In genomic region chr2:219574509-219575311, GRCh38 we compare ENCODE assay signal across 24 cellular contexts. TPM values are rescaled to one million over a fixed set of nuclear protein-coding genes. Genes with fewer than 3 reads are reported as not detected.
A peak's percentile ranks its signal among the peaks of the same experiment; 100 is the strongest.
DNase-seq lines count a peak whose midpoint lies in the region; ATAC-seq and TF ChIP-seq lines count a peak whose summit lies in the region.
"Had no signal": no experiment of that assay in that cellular context is flagged by ENCODE, and none has a peak within 500 bp of the region (broad histone marks: within the 10 kb centered on the region; RNA-seq: fewer than 3 reads in every experiment).

No MANE protein-coding gene starts in this region.

- WGBS in spleen, 5 donors, result 79 to 91% (median 86%) methylated on average over 12 to 22 of the region's 22 CpGs

- H3K27ac ChIP-seq in right atrium auricular region (peak overlapping the region; percentile 13 to 14), spleen (no peak overlapping the region)
- H3K27ac ChIP-seq: brain microvascular endothelial cell, pancreas, sigmoid colon, thoracic aorta, VCaP had no signal

- H3K9me3 ChIP-seq in right atrium auricular region, result no peaks in the 10 kb centered on the region
- no peaks in the 10 kb centered on the region for H3K9me3 ChIP-seq in spleen
- H3K9me3 ChIP-seq: MG63, pancreas, sigmoid colon, thoracic aorta had no signal

- no peak for DNase-seq in right atrium auricular region (ENCODE audit: low spot score)
- no peak for DNase-seq in left cardiac atrium
- DNase-seq in NCI-H510A (lab: John Stamatoyannopoulos, UW), result peak; percentile 79
- peak; percentile 71 for DNase-seq in spleen
- no peak for DNase-seq in NCI-H128 (lab: John Stamatoyannopoulos, UW; ENCODE audit: unreplicated experiment)
- DNase-seq: activated CD4-positive, alpha-beta T cell treated with anti-CD3 and anti-CD28 coated beads, Interleukin-2, amount 10 ng/mL, durations not matched to agents 7 days and 5 days; activated CD8-positive, alpha-beta memory T cell treated with anti-CD3 and anti-CD28 coated beads, Interleukin-2, amount 50 U/mL, for 48 hours; activated effector memory CD4-positive, alpha-beta T cell treated with Interleukin-2 at 50 U/mL for 16 hours; brain microvascular endothelial cell; endodermal cell; mesendoderm; MG63; naive thymus-derived CD8-positive, alpha-beta T cell; NCI-H226; sigmoid colon had no signal

- H3K36me3 ChIP-seq in right atrium auricular region (no peaks in the 10 kb centered on the region), spleen (no peaks in the 10 kb centered on the region)
- H3K36me3 ChIP-seq: brain microvascular endothelial cell, pancreas, sigmoid colon, thoracic aorta had no signal

- TF ChIP-seq POLR2A in spleen (IDR thresholded peaks at IDR 0.05), result no peak

- ATAC-seq in left cardiac atrium, result no peak
- ATAC-seq in HG02610 (IDR thresholded peaks at IDR 0.05; ENCODE audit: unreplicated experiment), result no peak
- ATAC-seq: naive thymus-derived CD8-positive, alpha-beta T cell; Panc1; pancreas had no signal

- intact Hi-C loops in left cardiac atrium (cut with DNase I) (no loop called here), spleen (cut with DNase I; ENCODE audit: low total_unique reads) (no loop called here)

- H3K4me1 ChIP-seq in right atrium auricular region (peaks cover 0 to 16% of the 10 kb centered on the region in 2 donors), spleen (peaks cover 0 to 22% (median 18%) of the 10 kb centered on the region in 6 donors)

- H3K4me3 ChIP-seq in right atrium auricular region, result no peak overlapping the region
- no peak overlapping the region for H3K4me3 ChIP-seq in spleen
- H3K4me3 ChIP-seq: MG63, pancreas, sigmoid colon, thoracic aorta had no signal

- H3K27me3 ChIP-seq in right atrium auricular region (no peaks in the 10 kb centered on the region), spleen (replicated peaks in 1 of 7) (peaks cover 0 to 74% (median 21%) of the 10 kb centered on the region in 7 donors)
- H3K27me3 ChIP-seq: brain microvascular endothelial cell, MG63, pancreas had no signal

- TF ChIP-seq CTCF in right atrium auricular region (IDR thresholded peaks at IDR 0.05) (no peak), spleen (IDR thresholded peaks at IDR 0.05 in 8 of 11, conservative IDR thresholded peaks at IDR 0.05 in 3 of 11) (no peak)

RNA-seq across cellular contexts. Expression of gene INHA, which starts 2.6 kb away (rescaled TPM):
- total RNA-seq in right atrium auricular region (10 to 100 TPM in 1 of 2 donors, 1 to 10 TPM in 1; 1.0 to 28.3 TPM), left cardiac atrium (10 to 100 TPM in 1 of 2 donors, 1 to 10 TPM in 1; 2.2 to 16.2 TPM), spleen (under 1 TPM in 1 of 7 donors, not detected in 6; 0.46 TPM)
- polyA plus RNA-seq in spleen, result under 1 TPM; 0.08 to 0.46 (median 0.16) TPM
- total RNA-seq: activated CD4-positive, alpha-beta T cell treated with anti-CD3 and anti-CD28 coated beads, Interleukin-2, amount 10 ng/mL, durations not matched to agents 7 days and 5 days; glomerular endothelial cell; naive thymus-derived CD8-positive, alpha-beta T cell; T-helper 2 cell treated with Interferon-gamma antibody and Interleukin-4, amounts not matched to agents 100 ng/mL and 5 ng/mL, for 36 hours had no signal
- polyA plus RNA-seq: CD14-positive monocyte; IgD-negative memory B cell; naive thymus-derived CD8-positive, alpha-beta T cell had no signal

RNA-seq across cellular contexts. Expression of gene OBSL1, which starts 3.4 kb away (rescaled TPM):
- total RNA-seq in right atrium auricular region (100 to 1,000 TPM; 150 to 157 TPM), left cardiac atrium (100 to 1,000 TPM; 121 to 187 TPM), spleen (10 to 100 TPM; 26.7 to 51.6 (median 31.1) TPM)
- polyA plus RNA-seq in spleen, result 10 to 100 TPM; 15.9 to 32.0 (median 27.6) TPM
- total RNA-seq: activated CD4-positive, alpha-beta T cell treated with anti-CD3 and anti-CD28 coated beads, Interleukin-2, amount 10 ng/mL, durations not matched to agents 7 days and 5 days; T-helper 2 cell treated with Interferon-gamma antibody and Interleukin-4, amounts not matched to agents 100 ng/mL and 5 ng/mL, for 36 hours had no signal
- polyA plus RNA-seq: CD14-positive monocyte; IgD-negative memory B cell; naive thymus-derived CD8-positive, alpha-beta T cell had no signal

RNA-seq across cellular contexts. Expression of gene STK11IP, which starts 22.9 kb away (rescaled TPM):
- total RNA-seq in right atrium auricular region (1 to 10 TPM; 5.5 to 6.6 TPM), left cardiac atrium (10 to 100 TPM; 12.4 to 14.1 TPM), spleen (10 to 100 TPM; 25.8 to 57.0 (median 35.9) TPM)
- polyA plus RNA-seq in spleen, result 10 to 100 TPM; 15.8 to 40.8 (median 40.3) TPM

RNA-seq across cellular contexts. Expression of gene TMEM198, which starts 30.9 kb away (rescaled TPM):
- 1 to 10 TPM; 1.8 to 4.3 TPM for total RNA-seq in right atrium auricular region
- 1 to 10 TPM; 3.2 to 4.1 TPM for total RNA-seq in left cardiac atrium
- total RNA-seq in spleen, result 1 to 10 TPM in 5 of 7 donors, under 1 TPM in 2; 0.39 to 2.8 (median 1.1) TPM
- 1 to 10 TPM; 1.1 to 2.1 (median 1.5) TPM for polyA plus RNA-seq in spleen
- polyA plus RNA-seq: CD14-positive monocyte had no signal

RNA-seq across cellular contexts. Expression of gene CHPF, which starts 31.1 kb away (rescaled TPM):
- total RNA-seq in right atrium auricular region, result 100 to 1,000 TPM; 206 to 228 TPM
- 100 to 1,000 TPM in 1 of 2 donors, 10 to 100 TPM in 1; 72.4 to 113 TPM for total RNA-seq in left cardiac atrium
- 10 to 100 TPM in 6 of 7 donors, 1 to 10 TPM in 1; 8.9 to 26.2 (median 15.4) TPM for total RNA-seq in spleen
- 1 to 10 TPM; 2.8 to 8.9 (median 4.8) TPM for polyA plus RNA-seq in spleen

Comparison
In these comparisons a context has a peak if more than half of its experiments do, and no peak if none do; other contexts are left out.
1. DNase-seq: peak in NCI-H510A (single experiment) and spleen (single experiment); none in right atrium auricular region (single experiment), left cardiac atrium (single experiment) and NCI-H128 (single experiment).
2. H3K27ac ChIP-seq: peak in right atrium auricular region (2 of 2); none in spleen (0 of 8).